Comparison of ENCODE assay signal across 8 cellular contexts in the genomic region with DNA sequence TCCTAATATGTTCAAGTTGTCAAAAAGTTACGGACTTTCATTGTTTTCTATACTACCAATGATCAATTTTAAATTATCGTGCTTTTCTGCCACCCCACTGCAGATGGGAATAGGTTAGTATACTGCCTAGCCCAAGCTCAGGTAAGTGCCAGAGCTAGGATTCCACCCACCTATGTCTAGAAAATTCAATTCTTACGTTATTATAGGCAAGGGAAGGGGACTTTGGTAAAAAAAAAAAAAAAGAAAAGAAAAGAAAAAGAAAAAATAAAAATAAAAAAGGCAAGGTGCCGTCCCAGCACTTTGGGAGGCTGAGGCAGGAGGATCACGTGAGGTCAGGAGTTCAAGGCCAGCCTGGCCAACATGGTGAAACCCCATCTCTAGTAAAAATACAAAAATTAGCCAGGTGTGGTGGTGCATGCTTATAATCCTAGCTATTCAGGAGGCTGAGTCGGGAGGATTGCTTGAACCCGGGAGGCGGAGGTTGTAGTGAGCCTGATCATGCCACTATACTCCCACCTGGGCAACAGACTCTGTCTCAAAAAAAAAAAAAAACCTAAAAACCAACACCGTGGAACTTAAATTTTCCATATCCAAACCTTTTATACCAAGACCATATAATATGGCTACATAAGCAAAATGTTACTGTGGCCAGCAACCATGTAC. TPM values are rescaled to one million over a fixed set of nuclear protein-coding genes. Genes with fewer than 3 reads are reported as not detected.
DNase-seq lines count a peak whose midpoint lies in the region; ATAC-seq and TF ChIP-seq lines count a peak whose summit lies in the region.

No MANE protein-coding gene starts in this region.

- H3K36me3 Mint-ChIP-seq in activated CD8-positive, alpha-beta T cell treated with anti-CD3 and anti-CD28 coated beads for 36 hours (ENCODE audit: low read depth) = peaks cover 44% of the 10 kb centered on the region
- no peaks in the 10 kb centered on the region for H3K36me3 Mint-ChIP-seq in glutamatergic neuron (ENCODE audit: unreplicated experiment)

- H3K27me3 Mint-ChIP-seq in activated CD8-positive, alpha-beta T cell treated with anti-CD3 and anti-CD28 coated beads for 36 hours = no peaks in the 10 kb centered on the region
- peaks cover 2% of the 10 kb centered on the region for H3K27me3 Mint-ChIP-seq in glutamatergic neuron (ENCODE audit: unreplicated experiment)

- no peaks in the 10 kb centered on the region for H3K27me3 ChIP-seq in spleen (replicated peaks in 1 of 7)
- H3K27me3 ChIP-seq in thyroid gland = no peaks in the 10 kb centered on the region

- no peak for TF ChIP-seq CTCF in activated CD8-positive, alpha-beta T cell treated with anti-CD3 and anti-CD28 coated beads for 36 hours (IDR thresholded peaks at IDR 0.05)
- TF ChIP-seq CTCF in glutamatergic neuron (IDR thresholded peaks at IDR 0.05; ENCODE audit: partially characterized antibody, unreplicated experiment) (no peak), spleen (IDR thresholded peaks at IDR 0.05 in 8 of 11, conservative IDR thresholded peaks at IDR 0.05 in 3 of 11) (no peak), thyroid gland (IDR thresholded peaks at IDR 0.05) (no peak)

- WGBS in spleen, 5 donors = 45 to 73% (median 62%) methylated on average over 9 of the region's 9 CpGs
- WGBS in thyroid gland, 2 donors = 81 to 87% methylated on average over 9 of the region's 9 CpGs

- H3K4me1 Mint-ChIP-seq in activated CD8-positive, alpha-beta T cell treated with anti-CD3 and anti-CD28 coated beads for 36 hours (ENCODE audit: low read depth) = peaks cover 19% of the 10 kb centered on the region
- peaks cover 7% of the 10 kb centered on the region for H3K4me1 Mint-ChIP-seq in glutamatergic neuron (ENCODE audit: low read depth, unreplicated experiment)

- DNase-seq in HEK293T (ENCODE audit: extremely low spot score) (no peak), glutamatergic neuron (no peak), spleen (no peak), GOT3 (lab: John Stamatoyannopoulos, UW) (no peak), thyroid gland (no peak), dermis blood vessel endothelial cell (no peak)
- DNase-seq in activated CD8-positive, alpha-beta T cell treated with anti-CD3 and anti-CD28 coated beads for 36 hours = peak; percentile 17

- H3K27ac Mint-ChIP-seq in activated CD8-positive, alpha-beta T cell treated with anti-CD3 and anti-CD28 coated beads for 36 hours = peak overlapping the region; percentile 95
- no peak overlapping the region for H3K27ac Mint-ChIP-seq in glutamatergic neuron (ENCODE audit: unreplicated experiment)

- H3K27ac ChIP-seq in spleen = peak overlapping the region in 5 of 8 donors; percentile 87 to 94 (median 88)
- no peak overlapping the region for H3K27ac ChIP-seq in thyroid gland

- intact Hi-C loops in activated CD8-positive, alpha-beta T cell treated with anti-CD3 and anti-CD28 coated beads for 36 hours (cut with micrococcal nuclease) = loop anchor here (5.0 kb wide), 1 partner anchor 39 kb away; the partner anchor contains the start of gene EIF5A2
- intact Hi-C loops in spleen (cut with DNase I; ENCODE audit: low total_unique reads) = no loop called here
- intact Hi-C loops in thyroid gland (cut with DNase I) = no loop called here

- CTCF ChIA-PET in HEK293T (lab: Yijun Ruan, JAX) = no interaction called here
- CTCF ChIA-PET in activated CD8-positive, alpha-beta T cell treated with anti-CD3 and anti-CD28 coated beads for 36 hours (lab: Charles Lee) = no interaction called here

- no peaks in the 10 kb centered on the region for H3K9me3 Mint-ChIP-seq in activated CD8-positive, alpha-beta T cell treated with anti-CD3 and anti-CD28 coated beads for 36 hours
- H3K9me3 Mint-ChIP-seq in glutamatergic neuron (ENCODE audit: unreplicated experiment) = peaks cover 4% of the 10 kb centered on the region

- H3K9me3 ChIP-seq in spleen (no peaks in the 10 kb centered on the region), thyroid gland (no peaks in the 10 kb centered on the region)

- peaks cover 26 to 42% (median 35%) of the 10 kb centered on the region in 6 donors for H3K4me1 ChIP-seq in spleen
- H3K4me1 ChIP-seq in thyroid gland = peaks cover 10 to 14% of the 10 kb centered on the region in 2 donors

- TF ChIP-seq POLR2A in spleen (IDR thresholded peaks at IDR 0.05) = no peak
- no peak for TF ChIP-seq POLR2A in thyroid gland (IDR thresholded peaks at IDR 0.05)

- POLR2A ChIA-PET in HEK293T (lab: Yijun Ruan, JAX) = no interaction called here
- POLR2A ChIA-PET in activated CD8-positive, alpha-beta T cell treated with anti-CD3 and anti-CD28 coated beads for 36 hours (lab: Charles Lee) = interaction anchor here (0.7 to 2.6 kb wide), 8 partner anchors 10 to 642 kb away, joined by 3 to 26 read pairs (median 4); partner anchors contain the start of gene EIF5A2

- H3K4me3 Mint-ChIP-seq in activated CD8-positive, alpha-beta T cell treated with anti-CD3 and anti-CD28 coated beads for 36 hours = peak overlapping the region; percentile 87
- peak overlapping the region; percentile 96 for H3K4me3 Mint-ChIP-seq in glutamatergic neuron (ENCODE audit: unreplicated experiment)

- H3K4me3 ChIP-seq in spleen = peak overlapping the region; percentile 51 to 77 (median 64)
- H3K4me3 ChIP-seq in thyroid gland (replicated peaks in 1 of 3) = peak overlapping the region in 1 of 3 donors; percentile 84

- H3K36me3 ChIP-seq in spleen (peaks cover 0 to 40% (median 36%) of the 10 kb centered on the region in 6 donors), thyroid gland (peaks cover 21 to 28% of the 10 kb centered on the region in 2 donors)

- ATAC-seq in activated CD8-positive, alpha-beta T cell treated with anti-CD3 and anti-CD28 coated beads for 36 hours = no peak
- no peak for ATAC-seq in HG03469 (IDR thresholded peaks at IDR 0.05; ENCODE audit: unreplicated experiment)

TF ChIP-seq in HEK293T, 16 proteins besides CTCF, POLR2A, EP300 and RAD21:
- TF ChIP-seq ZNF384 (IDR thresholded peaks at IDR 0.05) = 0 out of 2 replicates have a peak, but pooled peaks have one; percentile 5
- no peak for TF ChIP-seq CTBP1 (IDR thresholded peaks at IDR 0.05; ENCODE audit: borderline replicate concordance)

RNA-seq across cellular contexts. Expression of gene RPL22L1, which starts 1.3 kb away (rescaled TPM):
- total RNA-seq in activated CD8-positive, alpha-beta T cell treated with anti-CD3 and anti-CD28 coated beads for 36 hours = 100 to 1,000 TPM; 421 to 453 TPM
- total RNA-seq in glutamatergic neuron (ENCODE audit: unreplicated experiment) = 10.8 TPM
- total RNA-seq in spleen = 100 to 1,000 TPM in 2 of 7 donors, 10 to 100 TPM in 5; 50.6 to 154 (median 71.7) TPM
- 100 to 1,000 TPM; 378 to 419 (median 399) TPM for polyA plus RNA-seq in spleen
- total RNA-seq in thyroid gland = 100 to 1,000 TPM in 1 of 4 donors, 10 to 100 TPM in 3; 29.9 to 142 (median 56.8) TPM
- 63.3 and 80.7 TPM in 2 replicates for total RNA-seq in dermis blood vessel endothelial cell

RNA-seq across cellular contexts. Expression of gene EIF5A2, which starts 39.7 kb away (rescaled TPM):
- total RNA-seq in activated CD8-positive, alpha-beta T cell treated with anti-CD3 and anti-CD28 coated beads for 36 hours = 1 to 10 TPM; 5.2 to 9.5 TPM
- 10.2 TPM for total RNA-seq in glutamatergic neuron (ENCODE audit: unreplicated experiment)
- 1 to 10 TPM; 2.0 to 7.4 (median 4.9) TPM for total RNA-seq in spleen
- polyA plus RNA-seq in spleen = 1 to 10 TPM in 2 of 3 donors, under 1 TPM in 1; 0.78 to 1.3 (median 1.2) TPM
- 1 to 10 TPM; 2.0 to 4.3 (median 3.0) TPM for total RNA-seq in thyroid gland
- total RNA-seq in dermis blood vessel endothelial cell = 4.1 and 6.4 TPM in 2 replicates

Comparison
In these comparisons a context has a peak if more than half of its experiments do, and no peak if none do; other contexts are left out.
1. H3K27ac ChIP-seq: peak in spleen (5 of 8); none in thyroid gland (0 of 3).